ENCODE assay signal across 16 cellular contexts in genomic region chr22:23844739-23845202, GRCh38. TPM values are rescaled to one million over a fixed set of nuclear protein-coding genes. Genes with fewer than 3 reads are reported as not detected.
DNase-seq lines count a peak whose midpoint lies in the region; ATAC-seq, FAIRE-seq and TF ChIP-seq lines count a peak whose summit lies in the region.
"Had no signal": no experiment of that assay in that cellular context is flagged by ENCODE, and none has a peak within 500 bp of the region (broad histone marks: within the 10 kb centered on the region; RNA-seq: fewer than 3 reads in every experiment).

No MANE protein-coding gene starts in this region.

- no peak overlapping the region for H3K9ac ChIP-seq in kidney (ENCODE audit: low read length in 2 of 2)
- peak overlapping the region in 1 of 2 donors; percentile 12 for H3K9ac ChIP-seq in colonic mucosa (ENCODE audit: low read depth in 2 of 2, low read length in 2 of 2)

- peaks cover 0 to 24% of the 10 kb centered on the region in 2 donors for H3K4me1 ChIP-seq in kidney (ENCODE audit: control insufficient read depth in 1 of 2, insufficient read depth in 1 of 2, low read depth in 1 of 2, low read length in 2 of 2)
- H3K4me1 ChIP-seq in colonic mucosa: peaks cover 7% of the 10 kb centered on the region
- H3K4me1 ChIP-seq: foreskin keratinocyte had no signal

- TF ChIP-seq CTCF in RWPE1 (conservative IDR thresholded peaks at IDR 0.05; ENCODE audit: low read depth) (no peak), kidney (IDR thresholded peaks at IDR 0.05; ENCODE audit: borderline replicate concordance, extremely low read depth, insufficient read depth) (no peak), colonic mucosa (IDR thresholded peaks at IDR 0.05) (no peak)

- POLR2A ChIA-PET in activated naive CD8-positive, alpha-beta T cell treated with anti-CD3 and anti-CD28 coated beads, Interleukin-2, amount 10 ng/mL, durations not matched to agents 7 days and 5 days (lab: Charles Lee): interaction anchor here (6.3 kb wide), 1 partner anchor 13 kb away, joined by 43 read pairs; the partner anchor contains the start of gene SLC2A11
- POLR2A ChIA-PET in RWPE1 (lab: Yijun Ruan, JAX; ENCODE audit: low non-redundant PET): no interaction called here

- no peaks in the 10 kb centered on the region for H3K27me3 ChIP-seq in colonic mucosa

- peaks cover 11% of the 10 kb centered on the region for H3K4me1 Mint-ChIP-seq in activated naive CD8-positive, alpha-beta T cell treated with anti-CD3 and anti-CD28 coated beads, Interleukin-2, amount 10 ng/mL, durations not matched to agents 7 days and 5 days
- H3K4me1 Mint-ChIP-seq in activated naive CD8-positive, alpha-beta T cell treated with anti-CD3 and anti-CD28 coated beads for 36 hours: peaks cover 7% of the 10 kb centered on the region
- H3K4me1 Mint-ChIP-seq: activated T-helper 17 cell treated with anti-CD3 and anti-CD28 coated beads, Interleukin-2, amount 50 U/mL, for 72 hours had no signal

- no peak for ATAC-seq in activated naive CD8-positive, alpha-beta T cell treated with anti-CD3 and anti-CD28 coated beads, Interleukin-2, amount 10 ng/mL, durations not matched to agents 7 days and 5 days (ENCODE audit: low read depth)
- ATAC-seq in GM21360 (IDR thresholded peaks at IDR 0.05; ENCODE audit: unreplicated experiment) (no peak), HG02885 (IDR thresholded peaks at IDR 0.05; ENCODE audit: poor library complexity, unreplicated experiment) (no peak)
- ATAC-seq: activated T-helper 17 cell treated with anti-CD3 and anti-CD28 coated beads, Interleukin-2, amount 50 U/mL, for 72 hours; foreskin keratinocyte had no signal

- H3K36me3 Mint-ChIP-seq in activated naive CD8-positive, alpha-beta T cell treated with anti-CD3 and anti-CD28 coated beads, Interleukin-2, amount 10 ng/mL, durations not matched to agents 7 days and 5 days: no peaks in the 10 kb centered on the region
- no peaks in the 10 kb centered on the region for H3K36me3 Mint-ChIP-seq in activated naive CD8-positive, alpha-beta T cell treated with anti-CD3 and anti-CD28 coated beads for 36 hours
- H3K36me3 Mint-ChIP-seq: CD4-positive, alpha-beta memory T cell; immature natural killer cell had no signal

- intact Hi-C loops in kidney (cut with DNase I) (loop anchor here (10.0 kb wide), 1 partner anchor 70 kb away; the partner anchor contains the start of gene MMP11), colonic mucosa (cut with DNase I) (loop anchor here (5.0 kb wide), 2 partner anchors 77 to 302 kb away; partner anchors contain the start of gene CHCHD10)

- no peaks in the 10 kb centered on the region for H3K9me3 Mint-ChIP-seq in activated naive CD8-positive, alpha-beta T cell treated with anti-CD3 and anti-CD28 coated beads, Interleukin-2, amount 10 ng/mL, durations not matched to agents 7 days and 5 days
- H3K9me3 Mint-ChIP-seq in activated naive CD8-positive, alpha-beta T cell treated with anti-CD3 and anti-CD28 coated beads for 36 hours: no peaks in the 10 kb centered on the region
- H3K9me3 Mint-ChIP-seq: activated T-helper 17 cell treated with anti-CD3 and anti-CD28 coated beads, Interleukin-2, amount 50 U/mL, for 72 hours; CD4-positive, alpha-beta memory T cell; immature natural killer cell had no signal

- H3K4me3 Mint-ChIP-seq in activated naive CD8-positive, alpha-beta T cell treated with anti-CD3 and anti-CD28 coated beads, Interleukin-2, amount 10 ng/mL, durations not matched to agents 7 days and 5 days: no peak overlapping the region
- H3K4me3 Mint-ChIP-seq in activated naive CD8-positive, alpha-beta T cell treated with anti-CD3 and anti-CD28 coated beads for 36 hours: no peak overlapping the region
- H3K4me3 Mint-ChIP-seq: activated T-helper 17 cell treated with anti-CD3 and anti-CD28 coated beads, Interleukin-2, amount 50 U/mL, for 72 hours; CD4-positive, alpha-beta memory T cell had no signal

- H3K36me3 ChIP-seq in kidney (ENCODE audit: control insufficient read depth in 1 of 2, insufficient read depth in 2 of 2, low read length in 2 of 2) (no peaks in the 10 kb centered on the region), colonic mucosa (no peaks in the 10 kb centered on the region)

- H3K4me3 ChIP-seq in kidney (ENCODE audit: low read length in 2 of 2): no peak overlapping the region
- H3K4me3 ChIP-seq in colonic mucosa: no peak overlapping the region
- H3K4me3 ChIP-seq: mucosa of descending colon had no signal

- H3K27ac ChIP-seq in RWPE1 (peak overlapping the region; percentile 86), kidney (ENCODE audit: low read depth in 2 of 2, low read length in 2 of 2) (no peak overlapping the region), temporal lobe (ENCODE audit: low read depth, low read length) (peak overlapping the region; percentile 56), colonic mucosa (no peak overlapping the region)
- H3K27ac ChIP-seq: foreskin keratinocyte had no signal

- H3K27me3 Mint-ChIP-seq in activated naive CD8-positive, alpha-beta T cell treated with anti-CD3 and anti-CD28 coated beads, Interleukin-2, amount 10 ng/mL, durations not matched to agents 7 days and 5 days: peaks cover 10% of the 10 kb centered on the region
- peaks cover 5% of the 10 kb centered on the region for H3K27me3 Mint-ChIP-seq in activated naive CD8-positive, alpha-beta T cell treated with anti-CD3 and anti-CD28 coated beads for 36 hours
- H3K27me3 Mint-ChIP-seq: CD4-positive, alpha-beta memory T cell had no signal

- no peak for FAIRE-seq in kidney (lab: Jason Lieb, UNC)

- no peak for DNase-seq in activated naive CD8-positive, alpha-beta T cell treated with anti-CD3 and anti-CD28 coated beads, Interleukin-2, amount 10 ng/mL, durations not matched to agents 7 days and 5 days
- DNase-seq in activated naive CD8-positive, alpha-beta T cell treated with anti-CD3 and anti-CD28 coated beads for 36 hours: no peak
- no peak for DNase-seq in RWPE1 (ENCODE audit: low spot score)
- DNase-seq in kidney: peak; percentile 76
- no peak for DNase-seq in colonic mucosa
- DNase-seq: foreskin keratinocyte; NCI-H2081 treated with DMSO at 0.1 percent for 48 hours; stimulated activated CD4-positive, alpha-beta T cell treated with anti-CD3 and anti-CD28 coated beads, Interleukin-4, amount 100 ng/mL, for 24 hours; T-helper 9 cell had no signal

- H3K27ac Mint-ChIP-seq in activated naive CD8-positive, alpha-beta T cell treated with anti-CD3 and anti-CD28 coated beads, Interleukin-2, amount 10 ng/mL, durations not matched to agents 7 days and 5 days: peak overlapping the region; percentile 60
- no peak overlapping the region for H3K27ac Mint-ChIP-seq in activated naive CD8-positive, alpha-beta T cell treated with anti-CD3 and anti-CD28 coated beads for 36 hours
- H3K27ac Mint-ChIP-seq: CD4-positive, alpha-beta memory T cell had no signal

- H3K9me3 ChIP-seq in kidney (ENCODE audit: control insufficient read depth in 1 of 2, low read length in 2 of 2) (no peaks in the 10 kb centered on the region), colonic mucosa (no peaks in the 10 kb centered on the region)
- H3K9me3 ChIP-seq: mucosa of descending colon had no signal

- CTCF ChIA-PET in RWPE1 (lab: Yijun Ruan, JAX): interaction anchor here (0.5 kb wide), 1 partner anchor 22 kb away, joined by 9 read pairs; no protein-coding TSS in a partner anchor

RNA-seq across cellular contexts. Expression of gene DERL3, which starts 6.0 kb away (rescaled TPM):
- 1 to 10 TPM; 9.6 to 9.9 TPM for total RNA-seq in activated naive CD8-positive, alpha-beta T cell treated with anti-CD3 and anti-CD28 coated beads, Interleukin-2, amount 10 ng/mL, durations not matched to agents 7 days and 5 days
- total RNA-seq in activated naive CD8-positive, alpha-beta T cell treated with anti-CD3 and anti-CD28 coated beads for 36 hours: 1 to 10 TPM; 4.0 to 5.9 TPM
- total RNA-seq in kidney: 24.7 TPM
- 3.1 TPM for polyA plus RNA-seq in kidney (ENCODE audit: insufficient read depth, low read depth, low replicate concordance)
- 0.49 TPM for total RNA-seq in temporal lobe
- total RNA-seq in colonic mucosa: 10 to 100 TPM in 1 of 2 donors, 1 to 10 TPM in 1; 9.1 to 20.2 TPM

RNA-seq across cellular contexts. Expression of gene SLC2A11, which starts 12.9 kb away (rescaled TPM):
- 10 to 100 TPM; 10.0 to 12.1 TPM for total RNA-seq in activated naive CD8-positive, alpha-beta T cell treated with anti-CD3 and anti-CD28 coated beads, Interleukin-2, amount 10 ng/mL, durations not matched to agents 7 days and 5 days
- total RNA-seq in activated naive CD8-positive, alpha-beta T cell treated with anti-CD3 and anti-CD28 coated beads for 36 hours: 1 to 10 TPM; 5.2 to 5.9 TPM
- total RNA-seq in kidney: 28.9 TPM
- polyA plus RNA-seq in kidney (ENCODE audit: insufficient read depth, low read depth, low replicate concordance): 23.7 TPM
- 7.6 TPM for total RNA-seq in temporal lobe
- total RNA-seq in colonic mucosa: 1 to 10 TPM; 8.3 to 9.6 TPM

RNA-seq across cellular contexts. Expression of gene MIF, which starts 49.4 kb away (rescaled TPM):
- total RNA-seq in activated naive CD8-positive, alpha-beta T cell treated with anti-CD3 and anti-CD28 coated beads, Interleukin-2, amount 10 ng/mL, durations not matched to agents 7 days and 5 days: 100 to 1,000 TPM; 776 to 848 TPM
- 1,000 to 10,000 TPM; 1,236 to 1,275 TPM for total RNA-seq in activated naive CD8-positive, alpha-beta T cell treated with anti-CD3 and anti-CD28 coated beads for 36 hours
- 505 TPM for total RNA-seq in kidney
- polyA plus RNA-seq in kidney (ENCODE audit: insufficient read depth, low read depth, low replicate concordance): 1,211 TPM
- 77.7 TPM for total RNA-seq in temporal lobe
- total RNA-seq in colonic mucosa: 100 to 1,000 TPM; 621 to 869 TPM

RNA-seq across cellular contexts. Expression of gene SMARCB1, which starts 58.0 kb away (rescaled TPM):
- 10 to 100 TPM; 81.2 to 82.8 TPM for total RNA-seq in activated naive CD8-positive, alpha-beta T cell treated with anti-CD3 and anti-CD28 coated beads, Interleukin-2, amount 10 ng/mL, durations not matched to agents 7 days and 5 days
- 10 to 100 TPM; 94.3 to 94.5 TPM for total RNA-seq in activated naive CD8-positive, alpha-beta T cell treated with anti-CD3 and anti-CD28 coated beads for 36 hours
- total RNA-seq in kidney (79.0 TPM), temporal lobe (30.0 TPM), colonic mucosa (10 to 100 TPM; 77.8 to 96.0 TPM)
- polyA plus RNA-seq in kidney (ENCODE audit: insufficient read depth, low read depth, low replicate concordance): 68.7 TPM

Comparison
In these comparisons a context has a peak if more than half of its experiments do, and no peak if none do; other contexts are left out.
1. H3K27ac ChIP-seq: peak in RWPE1 (single experiment) and temporal lobe (single experiment); none in kidney (0 of 2) and colonic mucosa (single experiment).